ENCODE assay signal across 8 cellular contexts in genomic region chr14:93044601-93045000, GRCh38.
DNase-seq lines count a peak whose midpoint lies in the region; ATAC-seq and TF ChIP-seq lines count a peak whose summit lies in the region.

No MANE protein-coding gene starts in this region.

- H3K9me3 ChIP-seq in BLaER1: no peaks in the 10 kb centered on the region
- H3K9me3 ChIP-seq in lung (ENCODE audit: control insufficient read depth in 2 of 2, insufficient read depth in 1 of 2, low read length in 1 of 2): no peaks in the 10 kb centered on the region
- H3K9me3 ChIP-seq in CD8-positive, alpha-beta memory T cell (ENCODE audit: low read length): no peaks in the 10 kb centered on the region
- no peaks in the 10 kb centered on the region for H3K9me3 ChIP-seq in GM23248 (ENCODE audit: low read depth)

- no peaks in the 10 kb centered on the region for H3K9me3 Mint-ChIP-seq in CD8-positive, alpha-beta memory T cell

- peaks cover 0 to 15% (median 3%) of the 10 kb centered on the region in 3 donors for H3K36me3 Mint-ChIP-seq in CD8-positive, alpha-beta memory T cell

- H3K27ac ChIP-seq in BLaER1 (peak overlapping the region; percentile 44), lung (ENCODE audit: low read depth in 1 of 2, low read length in 1 of 2) (peak overlapping the region; percentile 76 to 94), GM23248 (no peak overlapping the region)
- H3K27ac ChIP-seq in CD8-positive, alpha-beta memory T cell (ENCODE audit: low read depth, low read length): no peak overlapping the region

- CTCF ChIA-PET in CD8-positive, alpha-beta memory T cell (lab: Charles Lee): no interaction called here

- ATAC-seq in HG02610 (IDR thresholded peaks at IDR 0.05; ENCODE audit: unreplicated experiment) (peak; percentile 29), lung (ENCODE audit: insufficient read depth, low FRiP score) (no peak), GM18520 (IDR thresholded peaks at IDR 0.05; ENCODE audit: unreplicated experiment) (no peak), SK-N-SH treated with all-trans-retinoic acid at 6 μM for 48 hours (no peak)

- no peaks in the 10 kb centered on the region for H3K79me2 ChIP-seq in GM23248 (ENCODE audit: insufficient read depth)

- no peaks in the 10 kb centered on the region for H3K9me2 ChIP-seq in GM23248 (ENCODE audit: insufficient read depth)

- TF ChIP-seq CTCF in lung (IDR thresholded peaks at IDR 0.05; ENCODE audit: control extremely low read depth, extremely low read depth): no peak

- H4K20me1 ChIP-seq in BLaER1: peaks cover 26% of the 10 kb centered on the region
- no peaks in the 10 kb centered on the region for H4K20me1 ChIP-seq in GM23248 (ENCODE audit: insufficient read depth)

- WGBS in lung, 2 donors: 60 to 71% methylated on average over 9 of the region's 9 CpGs
- WGBS in GM23248 (ENCODE audit: low coverage in 1 of 2, low lambda C conversion rate in 2 of 2, missing lambda C conversion rate in 2 of 2), 2 experiments: 94 to 97% methylated on average over 8 to 9 of the region's 9 CpGs

- in situ Hi-C loops in GM23248 (cut with MboI): no loop called here

- H3K9ac ChIP-seq in BLaER1: 0 out of 2 replicates have a peak overlapping the region, but pooled peaks have one; percentile 11
- no peak overlapping the region for H3K9ac ChIP-seq in GM23248

- H3K27me3 Mint-ChIP-seq in CD8-positive, alpha-beta memory T cell: no peaks in the 10 kb centered on the region

- peaks cover 68% of the 10 kb centered on the region for H3K4me1 ChIP-seq in BLaER1
- peaks cover 18 to 61% of the 10 kb centered on the region in 2 donors for H3K4me1 ChIP-seq in lung (ENCODE audit: control insufficient read depth in 2 of 2, insufficient read depth in 2 of 2, low read length in 2 of 2)
- H3K4me1 ChIP-seq in CD8-positive, alpha-beta memory T cell (ENCODE audit: insufficient read depth, low read length): peaks cover 5% of the 10 kb centered on the region
- H3K4me1 ChIP-seq in GM23248 (ENCODE audit: insufficient read depth): peaks cover 43% of the 10 kb centered on the region

- peak overlapping the region in 4 of 8 donors; percentile 30 to 85 (median 48) for H3K27ac Mint-ChIP-seq in CD8-positive, alpha-beta memory T cell

- H2AFZ ChIP-seq in GM23248: no peak overlapping the region

- H3K4me3 ChIP-seq in BLaER1 (no peak overlapping the region), lung (no peak overlapping the region), GM23248 (no peak overlapping the region)
- H3K4me3 ChIP-seq in CD8-positive, alpha-beta memory T cell (ENCODE audit: low read length): no peak overlapping the region

- no peak overlapping the region for H3K4me3 Mint-ChIP-seq in CD8-positive, alpha-beta memory T cell

- H3K36me3 ChIP-seq in BLaER1: peaks cover 15% of the 10 kb centered on the region; the same call in 1 of the 2 replicates
- no peaks in the 10 kb centered on the region for H3K36me3 ChIP-seq in lung (ENCODE audit: control insufficient read depth in 2 of 2, insufficient read depth in 2 of 2, low read length in 2 of 2)
- no peaks in the 10 kb centered on the region for H3K36me3 ChIP-seq in CD8-positive, alpha-beta memory T cell (ENCODE audit: insufficient read depth, low read length)
- H3K36me3 ChIP-seq in GM23248 (ENCODE audit: low read depth): no peaks in the 10 kb centered on the region

- H3K4me2 ChIP-seq in BLaER1 (peak overlapping the region; percentile 59), GM23248 (ENCODE audit: unreplicated experiment) (no peak overlapping the region)

- POLR2A ChIA-PET in CD8-positive, alpha-beta memory T cell (lab: Charles Lee): no interaction called here

- peaks cover 39 to 69% (median 55%) of the 10 kb centered on the region in 3 donors for H3K4me1 Mint-ChIP-seq in CD8-positive, alpha-beta memory T cell

- H3K27me3 ChIP-seq in BLaER1: no peaks in the 10 kb centered on the region
- H3K27me3 ChIP-seq in lung (ENCODE audit: control insufficient read depth, insufficient read depth): no peaks in the 10 kb centered on the region
- no peaks in the 10 kb centered on the region for H3K27me3 ChIP-seq in CD8-positive, alpha-beta memory T cell (ENCODE audit: insufficient read depth, low read length, poor library complexity, severe bottlenecking)
- no peaks in the 10 kb centered on the region for H3K27me3 ChIP-seq in GM23248 (replicated peaks; ENCODE audit: insufficient read depth)

- H3F3A ChIP-seq in GM23248 (ENCODE audit: insufficient read depth): peaks cover 16% of the 10 kb centered on the region

- peak; percentile 46 for DNase-seq in UCSD-AML1 (lab: John Stamatoyannopoulos, UW; ENCODE audit: unreplicated experiment)
- no peak for DNase-seq in lung (ENCODE audit: low spot score)
- no peak for DNase-seq in CD8-positive, alpha-beta memory T cell
- DNase-seq in GM23248: no peak

TF ChIP-seq in SK-N-SH treated with all-trans-retinoic acid at 6 μM for 48 hours, 23 proteins besides CTCF, POLR2A, EP300 and RAD21 (continues in another document):
- TF ChIP-seq ZNF70 (CRISPR knock-in tag; IDR thresholded peaks at IDR 0.05) (no peak), GLIS3 (CRISPR knock-in tag; IDR thresholded peaks at IDR 0.05) (no peak), POU6F1 (CRISPR knock-in tag; IDR thresholded peaks at IDR 0.05; ENCODE audit: borderline replicate concordance, low read depth) (no peak), ZFP30 (CRISPR knock-in tag; IDR thresholded peaks at IDR 0.05) (no peak), ZFP3 (CRISPR knock-in tag; IDR thresholded peaks at IDR 0.05) (no peak), TOX (CRISPR knock-in tag; IDR thresholded peaks at IDR 0.05; ENCODE audit: borderline replicate concordance) (no peak), TSHZ2 (CRISPR knock-in tag; IDR thresholded peaks at IDR 0.05) (no peak), ARNTL (CRISPR knock-in tag; IDR thresholded peaks at IDR 0.05; ENCODE audit: borderline replicate concordance, low read depth) (no peak), ESRRG (CRISPR knock-in tag; IDR thresholded peaks at IDR 0.05) (no peak), PATZ1 (CRISPR knock-in tag; IDR thresholded peaks at IDR 0.05; ENCODE audit: borderline replicate concordance) (no peak), CREB5 (CRISPR knock-in tag; IDR thresholded peaks at IDR 0.05; ENCODE audit: low read depth) (no peak)

Comparison
In these comparisons a context has a peak if more than half of its experiments do, and no peak if none do; other contexts are left out.
1. H3K27ac ChIP-seq: peak in BLaER1 (single experiment) and lung (2 of 2); none in CD8-positive, alpha-beta memory T cell (single experiment) and GM23248 (single experiment).